In the genomic region with DNA sequence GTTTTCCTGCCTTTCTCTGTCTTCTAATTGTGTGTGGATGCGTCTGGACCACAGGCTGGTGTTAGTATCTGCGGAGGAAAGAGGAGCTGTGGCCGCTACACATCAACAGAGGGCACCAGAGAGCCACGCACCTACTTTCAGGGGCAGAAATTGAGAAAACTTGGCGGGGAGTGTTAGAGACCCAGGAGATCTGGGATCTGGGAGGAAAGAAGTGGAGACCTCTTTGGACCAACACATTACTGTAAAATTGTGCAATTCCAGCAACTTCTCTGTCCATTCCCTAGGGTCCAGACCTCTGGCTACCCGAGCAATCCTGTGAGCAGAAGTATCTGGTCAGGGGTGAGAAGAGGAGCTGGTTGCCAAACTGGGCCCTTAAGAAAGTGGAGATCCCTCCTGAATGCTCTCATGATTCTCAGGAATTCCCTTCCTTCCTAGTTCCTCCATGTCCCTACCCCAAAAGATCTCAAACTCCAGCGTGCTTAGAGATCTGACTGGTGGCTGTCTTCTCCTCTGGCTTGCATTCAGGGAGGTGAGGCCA, we compare ENCODE assay signal across 9 cellular contexts. TPM values are rescaled to one million over a fixed set of nuclear protein-coding genes. Genes with fewer than 3 reads are reported as not detected.
DNase-seq lines count a peak whose midpoint lies in the region; ATAC-seq, FAIRE-seq and TF ChIP-seq lines count a peak whose summit lies in the region.
"Had no signal": no experiment of that assay in that cellular context is flagged by ENCODE, and none has a peak within 500 bp of the region (broad histone marks: within the 10 kb centered on the region; RNA-seq: fewer than 3 reads in every experiment).

No MANE protein-coding gene starts in this region.

- SMC1A ChIA-PET in GM12878 (lab: Charles Lee; ENCODE audit: uncharacterized antibody, unreplicated experiment) = interaction anchor here (0.6 to 3.9 kb wide), 3 partner anchors 30 to 133 kb away, joined by 3 to 21 read pairs (median 10); no protein-coding TSS in a partner anchor

- intact Hi-C loops in GM12878 (cut with micrococcal nuclease; ENCODE audit: unreplicated experiment) = loop anchor here (1.0 to 5.0 kb wide), 3 partner anchors 95 to 133 kb away; no protein-coding TSS in a partner anchor

- no peak overlapping the region for H3K27ac ChIP-seq in GM12878 (ENCODE audit: control insufficient read depth, insufficient read depth)

- no peaks in the 10 kb centered on the region for H3K36me3 Mint-ChIP-seq in immature natural killer cell

- H3K4me1 ChIP-seq in GM12878 (ENCODE audit: control insufficient read depth, insufficient read depth, low read length) = no peaks in the 10 kb centered on the region

- POLR2A ChIA-PET in GM12878 (lab: Charles Lee) = no interaction called here

- no peak for TF ChIP-seq EP300 in GM12878 (IDR thresholded peaks at IDR 0.05; ENCODE audit: borderline replicate concordance in 1 of 2, control insufficient read depth in 1 of 2, low read depth in 2 of 2, low read length in 2 of 2)

- FAIRE-seq in GM12878 (lab: Jason Lieb, UNC) = peak; percentile 27

- peak; percentile 58 for ATAC-seq in SK-N-SH treated with all-trans-retinoic acid at 6 μM for 48 hours
- ATAC-seq in GM12878 = peak; percentile 83
- no peak for ATAC-seq in GM18517 (IDR thresholded peaks at IDR 0.05; ENCODE audit: unreplicated experiment)
- no peak for ATAC-seq in HG03439 (IDR thresholded peaks at IDR 0.05; ENCODE audit: unreplicated experiment)

- H4K20me1 ChIP-seq in GM12878 (ENCODE audit: control insufficient read depth, insufficient read depth) = peaks cover 2% of the 10 kb centered on the region; the same call in 1 of the 2 replicates

- no peaks in the 10 kb centered on the region for H3K36me3 ChIP-seq in GM12878 (ENCODE audit: control insufficient read depth in 2 of 2, insufficient read depth in 2 of 2, low read length in 1 of 2)

- H3K9me3 ChIP-seq in GM12878 (replicated peaks; ENCODE audit: control insufficient read depth, insufficient read depth, low read length) = no peaks in the 10 kb centered on the region

- H3K4me2 ChIP-seq in GM12878 (ENCODE audit: control insufficient read depth, insufficient read depth) = no peak overlapping the region

- no peak overlapping the region for H3K27ac Mint-ChIP-seq in immature natural killer cell

- TF ChIP-seq RAD21 in GM12878 (IDR thresholded peaks at IDR 0.05; ENCODE audit: insufficient read depth, low read depth, low read length) = peak; percentile 75

- in situ Hi-C loops in GM12878 (cut with MboI) = no loop called here

- peak overlapping the region in 2 of 5 donors; percentile 9 to 15 for H3K4me3 Mint-ChIP-seq in immature natural killer cell

- H2AFZ ChIP-seq in GM12878 (ENCODE audit: control insufficient read depth, low read depth, low read length) = no peak overlapping the region

- no peaks in the 10 kb centered on the region for H3K79me2 ChIP-seq in GM12878 (ENCODE audit: control insufficient read depth, insufficient read depth, low read length)

- RAD21 ChIA-PET in GM12878 (lab: Charles Lee; ENCODE audit: unreplicated experiment) = interaction anchor here (0.9 to 3.5 kb wide), 7 partner anchors 35 to 504 kb away, joined by 3 to 39 read pairs (median 3); no protein-coding TSS in a partner anchor

- H3K27me3 Mint-ChIP-seq in immature natural killer cell (ENCODE audit: low read depth in 3 of 3) = peaks cover 9 to 17% (median 9%) of the 10 kb centered on the region in 3 donors

- no peak for TF ChIP-seq POLR2A in GM12878 (IDR thresholded peaks at IDR 0.05; ENCODE audit: low read depth, low read length)

- DNase-seq in Daoy (ENCODE audit: low read depth) = peak; percentile 67
- DNase-seq in Jurkat, Clone E6-1 (ENCODE audit: low read depth, low spot score) = peak; percentile 64
- DNase-seq in GM12878 (ENCODE audit: low read depth, low spot score) = no peak
- DNase-seq in immature natural killer cell = peak; percentile 10 to 12 (median 10)
- DNase-seq in stimulated activated CD4-positive, alpha-beta T cell treated with anti-CD3 and anti-CD28 coated beads, Interleukin-12 subunit alpha, Interleukin-12 subunit beta, amount 100 ng/mL, for 24 hours (ENCODE audit: low read depth in 2 of 2) = peak; percentile 7 to 48

- no peak overlapping the region for H3K4me3 ChIP-seq in Jurkat, Clone E6-1 (ENCODE audit: low read length)
- H3K4me3 ChIP-seq in GM12878 = no peak overlapping the region

- no peaks in the 10 kb centered on the region for H3K9me3 Mint-ChIP-seq in immature natural killer cell
- H3K9me3 Mint-ChIP-seq: central memory CD8-positive, alpha-beta T cell had no signal

- WGBS in GM12878 (ENCODE audit: insufficient coverage, insufficient replicate concordance, low lambda C conversion rate, missing lambda C conversion rate) = 21% methylated on average over 7 of the region's 7 CpGs

- peaks cover 6 to 18% of the 10 kb centered on the region in 2 experiments; a peak in 3 of 4 replicates for H3K27me3 ChIP-seq in GM12878 (replicated peaks in 1 of 2; ENCODE audit: control insufficient read depth in 2 of 2, insufficient read depth in 2 of 2, low read length in 1 of 2)

- H3K4me1 Mint-ChIP-seq in immature natural killer cell = peaks cover 7 to 11% of the 10 kb centered on the region in 2 donors

- CTCF ChIA-PET in GM12878 (lab: Yijun Ruan, JAX) = interaction anchor here (0.6 to 4.4 kb wide), 25 partner anchors 8 to 1096 kb away, joined by 3 to 115 read pairs (median 4); a partner anchor contains a TSS

- H3K9ac ChIP-seq in GM12878 (ENCODE audit: control insufficient read depth, insufficient read depth, low read length) = no peak overlapping the region

- TF ChIP-seq CTCF in GM12878 (IDR thresholded peaks at IDR 0.05 in 2 of 3, conservative IDR thresholded peaks at IDR 0.05 in 1 of 3; ENCODE audit: control insufficient read depth in 2 of 3, extremely low read depth in 1 of 3, insufficient read depth in 1 of 3, low read depth in 3 of 3, low read length in 3 of 3) = peak; percentile 77 to 90 (median 84)

- BruUV-seq in GM12878 (replicated peaks; lab: Mats Ljungman, UMichigan) = no TSS peak

TF ChIP-seq in SK-N-SH treated with all-trans-retinoic acid at 6 μM for 48 hours, 23 proteins besides CTCF, POLR2A, EP300 and RAD21 (continues in another document):
- TF ChIP-seq ZFP30 (CRISPR knock-in tag; IDR thresholded peaks at IDR 0.05) = no peak
- TF ChIP-seq, protein P1, sequence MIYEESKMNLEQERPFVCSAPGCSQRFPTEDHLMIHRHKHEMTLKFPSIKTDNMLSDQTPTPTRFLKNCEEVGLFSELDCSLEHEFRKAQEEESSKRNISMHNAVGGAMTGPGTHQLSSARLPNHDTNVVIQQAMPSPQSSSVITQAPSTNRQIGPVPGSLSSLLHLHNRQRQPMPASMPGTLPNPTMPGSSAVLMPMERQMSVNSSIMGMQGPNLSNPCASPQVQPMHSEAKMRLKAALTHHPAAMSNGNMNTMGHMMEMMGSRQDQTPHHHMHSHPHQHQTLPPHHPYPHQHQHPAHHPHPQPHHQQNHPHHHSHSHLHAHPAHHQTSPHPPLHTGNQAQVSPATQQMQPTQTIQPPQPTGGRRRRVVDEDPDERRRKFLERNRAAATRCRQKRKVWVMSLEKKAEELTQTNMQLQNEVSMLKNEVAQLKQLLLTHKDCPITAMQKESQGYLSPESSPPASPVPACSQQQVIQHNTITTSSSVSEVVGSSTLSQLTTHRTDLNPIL (CRISPR knock-in tag; IDR thresholded peaks at IDR 0.05; ENCODE audit: low read depth) = no peak
- TF ChIP-seq ISL1 (CRISPR knock-in tag; IDR thresholded peaks at IDR 0.05) = no peak
- TF ChIP-seq ESRRG (CRISPR knock-in tag; IDR thresholded peaks at IDR 0.05) = no peak

TF ChIP-seq in GM12878, 131 proteins besides CTCF, POLR2A, EP300 and RAD21:
- TF ChIP-seq RUNX3 (IDR thresholded peaks at IDR 0.05; ENCODE audit: low read length) = 0 out of 2 replicates have a peak, but pooled peaks have one; percentile 19
- peak; percentile 72 for TF ChIP-seq SMC3 (IDR thresholded peaks at IDR 0.05; ENCODE audit: borderline replicate concordance, low read length)
- TF ChIP-seq ZSCAN29 (IDR thresholded peaks at IDR 0.05) = no peak
- 0 out of 2 replicates have a peak, but pooled peaks have one; percentile 32 for TF ChIP-seq YY1 (IDR thresholded peaks at IDR 0.05; ENCODE audit: low read depth, low read length)

RNA-seq across cellular contexts. Expression of gene KIRREL1, which starts 1.3 kb away (rescaled TPM):
- 42.6 and 46.0 TPM in 2 replicates for total RNA-seq in Daoy (2014; rRNA removed; shearing (Covaris generic))
- 11.9 TPM for polyA plus RNA-seq in Jurkat, Clone E6-1 (2012; ENCODE audit: insufficient read depth, insufficient read length)
- 0.13 TPM in 1 of 2 replicates, not detected in the other for total RNA-seq in GM12878 (2013; cell fraction: nucleolus; rRNA removed)
- total RNA-seq in GM12878 (2014; rRNA removed) (not detected in 2 replicates), GM12878 (2014; rRNA removed; fragmentation: Illumina TruSeq; extraction: Trizol) (not detected in 2 replicates), GM12878 (2021) (0.05 and 0.15 TPM in 2 replicates)
- polyA plus RNA-seq in GM12878 (2011; ENCODE audit: low read depth) = not detected
- polyA plus RNA-seq in GM12878 (2011; rRNA removed) (not detected in 2 replicates), GM12878 (2014; fragmentation: Illumina TruSeq; extraction: Trizol) (not detected in 2 replicates), GM12878 (2014; fragmentation: Nextera tagmentation; extraction: Ambion mirVana) (not detected), GM12878 (2014; rRNA removed) (not detected in 2 replicates), GM12878 (2016; fragmentation: Nextera tagmentation; extraction: Ambion mirVana) (not detected), immature natural killer cell (not detected)
- not detected in 2 replicates for polyA plus RNA-seq in GM12878 (2011; cell fraction: cytosol; rRNA removed)
- not detected in 2 replicates for polyA plus RNA-seq in GM12878 (2011; cell fraction: nucleus; rRNA removed)
- polyA plus RNA-seq in GM12878 (2012) = not detected in 2 replicates
- polyA minus RNA-seq in GM12878 (2011; rRNA and poly(A)+ RNA removed) = not detected in 2 replicates
- polyA minus RNA-seq in GM12878 (2011; cell fraction: cytosol; rRNA and poly(A)+ RNA removed) = 0.27 and 0.42 TPM in 2 replicates
- polyA minus RNA-seq in GM12878 (2011; cell fraction: nucleus; rRNA and poly(A)+ RNA removed) = 0.10 TPM in 1 of 2 replicates, not detected in the other

Comparison
In these comparisons a context has a peak if more than half of its experiments do, and no peak if none do; other contexts are left out.
1. ATAC-seq: peak in SK-N-SH treated with all-trans-retinoic acid at 6 μM for 48 hours (single experiment) and GM12878 (single experiment); none in GM18517 (single experiment) and HG03439 (single experiment).
2. RNA of gene KIRREL1, which starts 1.3 kb away (total RNA-seq): 42.6 to 46.0 TPM in Daoy; 0.05 to 0.15 TPM in GM12878; every median in the first group is over 10 times any median in the second.